In genomic region chr18:48314694-48315093, GRCh38 we compare ENCODE assay signal across 18 cellular contexts.
DNase-seq lines count a peak whose midpoint lies in the region; ATAC-seq and TF ChIP-seq lines count a peak whose summit lies in the region.
"Had no signal": no experiment of that assay in that cellular context is flagged by ENCODE, and none has a peak within 500 bp of the region (broad histone marks: within the 10 kb centered on the region; RNA-seq: fewer than 3 reads in every experiment).

No MANE protein-coding gene starts in this region.

- H3K27me3 ChIP-seq in brain microvascular endothelial cell (replicated peaks) (no peaks in the 10 kb centered on the region), thoracic aorta (replicated peaks; ENCODE audit: insufficient read depth) (no peaks in the 10 kb centered on the region)
- H3K27me3 ChIP-seq: BLaER1, left lung had no signal

- H3K36me3 ChIP-seq in brain microvascular endothelial cell (replicated peaks): no peaks in the 10 kb centered on the region
- no peaks in the 10 kb centered on the region for H3K36me3 ChIP-seq in thoracic aorta
- H3K36me3 ChIP-seq: BLaER1, left lung had no signal

- in situ Hi-C loops in brain microvascular endothelial cell (cut with HindIII; ENCODE audit: low pct_ligation_motif_present, low sequenced_read_pairs): no loop called here

- H3K27ac ChIP-seq in brain microvascular endothelial cell (no peak overlapping the region), thoracic aorta (no peak overlapping the region)
- H3K27ac ChIP-seq: BLaER1, left lung had no signal

- peaks cover 0 to 5% of the 10 kb centered on the region in 2 donors for H3K4me1 ChIP-seq in thoracic aorta (ENCODE audit: control insufficient read depth in 1 of 2, low read depth in 2 of 2)
- H3K4me1 ChIP-seq: left lung had no signal

- TF ChIP-seq CTCF in brain microvascular endothelial cell (IDR thresholded peaks at IDR 0.05; ENCODE audit: low read depth, low read length, missing control alignments) (peak; percentile 9), thoracic aorta (IDR thresholded peaks at IDR 0.05) (no peak)

- peak; percentile 29 for DNase-seq in NCI-H82 (lab: John Stamatoyannopoulos, UW)
- no peak for DNase-seq in NCI-H82 treated with DMSO at 0.1 percent for 48 hours (lab: John Stamatoyannopoulos, UW; ENCODE audit: unreplicated experiment)
- DNase-seq in NCI-H2107 treated with DMSO at 0.1 percent for 48 hours (lab: John Stamatoyannopoulos, UW; ENCODE audit: unreplicated experiment): peak; percentile 92
- no peak for DNase-seq in brain microvascular endothelial cell
- DNase-seq in thoracic aorta (ENCODE audit: low spot score): no peak
- DNase-seq: activated CD4-positive, alpha-beta T cell treated with anti-CD3 and anti-CD28 coated beads for 48 hours; activated CD8-positive, alpha-beta memory T cell treated with anti-CD3 and anti-CD28 coated beads, Interleukin-2, amount 10 ng/mL, durations not matched to agents 7 days and 5 days; activated naive CD8-positive, alpha-beta T cell treated with anti-CD3 and anti-CD28 coated beads, Interleukin-2, amount 10 ng/mL, durations not matched to agents 7 days and 5 days; Karpas-422; left lung; natural killer cell; NCI-H446 treated with DMSO at 0.1 percent for 48 hours; stimulated activated CD4-positive, alpha-beta T cell treated with anti-CD3 and anti-CD28 coated beads, Interleukin-1b, Interleukin-23, amount 100 ng/mL, for 48 hours; stimulated activated naive B cell treated with anti-CD40 and anti-IgM and Interleukin-4, amounts not matched to agents 10 μg/mL and 1 μg/mL and 100 μg/mL, for 72 hours had no signal

- no peak overlapping the region for H3K4me3 ChIP-seq in brain microvascular endothelial cell (ENCODE audit: low read depth, low read length)
- H3K4me3 ChIP-seq in thoracic aorta: no peak overlapping the region
- H3K4me3 ChIP-seq: BLaER1, left lung had no signal

- peak; percentile 21 for ATAC-seq in thoracic aorta (ENCODE audit: insufficient number of reproducible peaks, low FRiP score, low read depth)
- ATAC-seq in GM18909 (IDR thresholded peaks at IDR 0.05; ENCODE audit: poor library complexity, unreplicated experiment): no peak
- ATAC-seq in GM21528 (IDR thresholded peaks at IDR 0.05; ENCODE audit: low FRiP score, unreplicated experiment): no peak
- ATAC-seq in GM21526 (IDR thresholded peaks at IDR 0.05; ENCODE audit: low FRiP score, unreplicated experiment): no peak
- ATAC-seq: activated CD8-positive, alpha-beta memory T cell treated with anti-CD3 and anti-CD28 coated beads, Interleukin-2, amount 10 ng/mL, durations not matched to agents 7 days and 5 days; left lung; natural killer cell; stimulated activated naive B cell treated with anti-CD40 and anti-IgM and Interleukin-4, amounts not matched to agents 10 μg/mL and 1 μg/mL and 100 μg/mL, for 72 hours had no signal

- no peaks in the 10 kb centered on the region for H3K9me3 ChIP-seq in thoracic aorta
- H3K9me3 ChIP-seq: BLaER1, left lung had no signal

Comparison
In these comparisons a context has a peak if more than half of its experiments do, and no peak if none do; other contexts are left out.
1. DNase-seq: peak in NCI-H82 (single experiment) and NCI-H2107 treated with DMSO at 0.1 percent for 48 hours (single experiment); none in NCI-H82 treated with DMSO at 0.1 percent for 48 hours (single experiment), brain microvascular endothelial cell (single experiment) and thoracic aorta (single experiment).